In the genomic region with DNA sequence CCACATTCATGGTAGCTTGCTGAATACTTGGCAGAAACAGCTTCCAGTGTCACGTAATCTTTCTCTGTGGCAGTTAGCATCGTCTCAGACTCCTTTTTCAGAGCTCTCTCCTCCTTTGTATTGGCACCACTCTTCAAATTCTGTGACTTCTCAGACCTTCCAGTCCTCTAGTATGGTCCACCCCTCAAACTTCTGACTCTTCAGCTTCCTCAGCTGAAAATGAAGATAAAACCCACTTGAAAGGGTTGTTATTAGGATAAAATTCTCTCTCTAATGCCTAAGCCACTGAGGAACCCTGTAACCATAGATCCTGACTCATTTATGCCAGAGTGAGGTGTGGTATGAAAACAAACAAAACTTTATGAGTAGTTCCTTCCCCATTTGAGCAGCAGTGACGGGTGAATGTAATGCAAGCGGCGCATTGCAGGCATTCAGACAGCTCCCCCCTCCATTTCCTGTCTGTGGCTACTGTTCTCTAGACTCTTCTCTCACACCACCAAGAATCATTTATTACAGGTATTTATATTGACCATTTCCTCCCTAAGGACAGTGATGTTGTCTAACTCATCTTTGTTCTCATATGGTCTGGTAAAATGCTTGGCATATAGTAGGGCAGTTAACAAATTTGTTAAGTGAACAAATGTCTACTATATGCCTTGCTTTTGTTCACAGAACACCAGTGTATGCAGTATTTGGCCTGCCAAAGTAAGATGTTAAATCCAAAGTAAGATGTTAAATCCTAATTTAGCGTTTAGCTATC, we compare ENCODE assay signal across 8 cellular contexts. TPM values are rescaled to one million over a fixed set of nuclear protein-coding genes. Genes with fewer than 3 reads are reported as not detected.
DNase-seq lines count a peak whose midpoint lies in the region; ATAC-seq and TF ChIP-seq lines count a peak whose summit lies in the region.

No MANE protein-coding gene starts in this region.

- H3K27me3 ChIP-seq in esophagus squamous epithelium (no peaks in the 10 kb centered on the region), upper lobe of left lung (no peaks in the 10 kb centered on the region), BE2C (no peaks in the 10 kb centered on the region)

- intact Hi-C loops in esophagus squamous epithelium (cut with DNase I) = no loop called here

- H3K27ac ChIP-seq in esophagus squamous epithelium (peak overlapping the region; percentile 48 to 72 (median 60)), upper lobe of left lung (peak overlapping the region in 3 of 4 donors; percentile 40 to 78 (median 69))

- ATAC-seq in HG02588 (IDR thresholded peaks at IDR 0.05; ENCODE audit: unreplicated experiment) = peak; percentile 99
- ATAC-seq in omental fat pad (ENCODE audit: low FRiP score) = peak; percentile 54
- peak; percentile 79 to 81 for ATAC-seq in upper lobe of left lung (ENCODE audit: low FRiP score in 2 of 2)

- H3K9me3 ChIP-seq in esophagus squamous epithelium (no peaks in the 10 kb centered on the region), upper lobe of left lung (no peaks in the 10 kb centered on the region), BE2C (no peaks in the 10 kb centered on the region)

- no peak for TF ChIP-seq EP300 in upper lobe of left lung (IDR thresholded peaks at IDR 0.05)

- H3K4me3 ChIP-seq in NB4 (ENCODE audit: low read depth, low read length) = peak overlapping the region; percentile 46
- H3K4me3 ChIP-seq in esophagus squamous epithelium = peak overlapping the region in 1 of 4 donors; percentile 10
- H3K4me3 ChIP-seq in upper lobe of left lung = no peak overlapping the region
- H3K4me3 ChIP-seq in BE2C (ENCODE audit: low read depth, low read length) = no peak overlapping the region

- no peak for TF ChIP-seq CTCF in GM13976 (IDR thresholded peaks at IDR 0.05; ENCODE audit: borderline replicate concordance, control extremely low read depth, extremely low read depth, insufficient read depth, missing control alignments)
- TF ChIP-seq CTCF in NB4 (IDR thresholded peaks at IDR 0.05; ENCODE audit: low read depth, low read length) = no peak
- no peak for TF ChIP-seq CTCF in esophagus squamous epithelium (IDR thresholded peaks at IDR 0.05)
- TF ChIP-seq CTCF in omental fat pad (IDR thresholded peaks at IDR 0.05) = no peak
- no peak for TF ChIP-seq CTCF in upper lobe of left lung (IDR thresholded peaks at IDR 0.05)
- TF ChIP-seq CTCF in BE2C (IDR thresholded peaks at IDR 0.05; ENCODE audit: low read depth, low read length) = no peak

- in situ Hi-C loops in GM13976 (cut with MboI; ENCODE audit: low sequenced_read_pairs, unreplicated experiment) = no loop called here

- H3K36me3 ChIP-seq in esophagus squamous epithelium (no peaks in the 10 kb centered on the region), upper lobe of left lung (no peaks in the 10 kb centered on the region), BE2C (no peaks in the 10 kb centered on the region)

- no peak for TF ChIP-seq POLR2A in NB4 (IDR thresholded peaks at IDR 0.05; ENCODE audit: extremely low read depth, insufficient read length)
- TF ChIP-seq POLR2A in esophagus squamous epithelium (IDR thresholded peaks at IDR 0.05) = peak in 1 of 4 donors; percentile 5
- TF ChIP-seq POLR2A in upper lobe of left lung (IDR thresholded peaks at IDR 0.05) = no peak

- DNase-seq in GM13976 (ENCODE audit: low spot score) = peak; percentile 60
- DNase-seq in NB4 (ENCODE audit: low read depth) = peak; percentile 90
- peak; percentile 37 to 40 for DNase-seq in activated CD8-positive, alpha-beta memory T cell treated with anti-CD3 and anti-CD28 coated beads for 1 hour (ENCODE audit: extremely low read depth in 1 of 2, low read depth in 1 of 2)
- DNase-seq in esophagus squamous epithelium (lab: John Stamatoyannopoulos, UW) = peak; percentile 7
- DNase-seq in omental fat pad (ENCODE audit: low spot score) = no peak
- DNase-seq in upper lobe of left lung = peak in 1 of 2 donors; percentile 67
- no peak for DNase-seq in BE2C

- peaks cover 0 to 46% (median 17%) of the 10 kb centered on the region in 3 donors for H3K4me1 ChIP-seq in esophagus squamous epithelium
- peaks cover 27 to 43% (median 29%) of the 10 kb centered on the region in 4 donors for H3K4me1 ChIP-seq in upper lobe of left lung
- H3K4me1 ChIP-seq in BE2C = no peaks in the 10 kb centered on the region

- 34 to 42% methylated on average over 6 of the region's 6 CpGs for WGBS in esophagus squamous epithelium, 2 donors
- 39 to 40% methylated on average over 6 of the region's 6 CpGs for WGBS in upper lobe of left lung, 2 donors

RNA-seq across cellular contexts. Expression of gene GALNT1, which starts 35.3 kb away (rescaled TPM):
- 100 to 1,000 TPM in 1 of 4 donors, 10 to 100 TPM in 3; 47.6 to 129 (median 73.5) TPM for total RNA-seq in esophagus squamous epithelium
- total RNA-seq in omental fat pad = 10 to 100 TPM; 42.7 to 59.7 (median 54.1) TPM
- 10 to 100 TPM; 15.0 to 70.9 (median 38.3) TPM for total RNA-seq in upper lobe of left lung
- 22.3 TPM for polyA plus RNA-seq in BE2C (2012; ENCODE audit: insufficient read depth, insufficient read length, low read depth)

Comparison
In these comparisons a context has a peak if more than half of its experiments do, and no peak if none do; other contexts are left out.
1. DNase-seq: peak in GM13976 (single experiment), NB4 (single experiment), activated CD8-positive, alpha-beta memory T cell treated with anti-CD3 and anti-CD28 coated beads for 1 hour (2 of 2) and esophagus squamous epithelium (single experiment); none in omental fat pad (single experiment) and BE2C (single experiment).
2. Peak in every context shown above with its lines, with median percentiles within 50 percentile points of each other: ATAC-seq.